ENCODE assay signal across 14 cellular contexts in genomic region chr13:99967498-99967883, GRCh38. TPM values are rescaled to one million over a fixed set of nuclear protein-coding genes. Genes with fewer than 3 reads are reported as not detected.
DNase-seq lines count a peak whose midpoint lies in the region; ATAC-seq and TF ChIP-seq lines count a peak whose summit lies in the region.
"Had no signal": no experiment of that assay in that cellular context is flagged by ENCODE, and none has a peak within 500 bp of the region (broad histone marks: within the 10 kb centered on the region; RNA-seq: fewer than 3 reads in every experiment).

No MANE protein-coding gene starts in this region.

- TSS peak; percentile 53 for BruUV-seq in Panc1 (replicated peaks; lab: Mats Ljungman, UMichigan)

- intact Hi-C loops in Panc1 (cut with micrococcal nuclease; ENCODE audit: unreplicated experiment): loop anchor here (5.0 kb wide), 2 partner anchors 50 to 310 kb away; no protein-coding TSS in a partner anchor

- H3K4me1 Mint-ChIP-seq in activated T-cell treated with anti-CD3 and anti-CD28 coated beads, Interleukin-2, amount 50 U/mL, for 4 hours (ENCODE audit: low read depth): peaks cover 18% of the 10 kb centered on the region
- peaks cover 9% of the 10 kb centered on the region for H3K4me1 Mint-ChIP-seq in glutamatergic neuron (ENCODE audit: low read depth, unreplicated experiment)
- peaks cover 13 to 32% of the 10 kb centered on the region in 2 donors for H3K4me1 Mint-ChIP-seq in stimulated activated naive B cell treated with anti-CD40 and anti-IgM and Interleukin-4, amounts not matched to agents 10 μg/mL and 1 μg/mL and 100 μg/mL, for 72 hours

- no peaks in the 10 kb centered on the region for H3K9me3 ChIP-seq in Panc1 (ENCODE audit: control insufficient read depth, insufficient read depth, low read depth, low read length)
- H3K9me3 ChIP-seq: sigmoid colon had no signal

- peak overlapping the region; percentile 59 to 69 for H3K4me3 ChIP-seq in Panc1 (ENCODE audit: low read depth in 2 of 2, low read length in 2 of 2)

- H3K36me3 ChIP-seq in Panc1 (ENCODE audit: control insufficient read depth, insufficient read depth, low read length): no peaks in the 10 kb centered on the region; the same call in 1 of the 2 replicates
- H3K36me3 ChIP-seq: BLaER1, sigmoid colon had no signal

- H3K27me3 Mint-ChIP-seq in activated T-cell treated with anti-CD3 and anti-CD28 coated beads, Interleukin-2, amount 50 U/mL, for 4 hours (ENCODE audit: low read depth): peaks cover 58% of the 10 kb centered on the region
- peaks cover 18% of the 10 kb centered on the region for H3K27me3 Mint-ChIP-seq in glutamatergic neuron (ENCODE audit: unreplicated experiment)
- H3K27me3 Mint-ChIP-seq in stimulated activated naive B cell treated with anti-CD40 and anti-IgM and Interleukin-4, amounts not matched to agents 10 μg/mL and 1 μg/mL and 100 μg/mL, for 72 hours: peaks cover 49 to 62% of the 10 kb centered on the region in 2 donors

- H3K4me3 Mint-ChIP-seq in activated T-cell treated with anti-CD3 and anti-CD28 coated beads, Interleukin-2, amount 50 U/mL, for 4 hours: peak overlapping the region; percentile 37
- peak overlapping the region; percentile 75 for H3K4me3 Mint-ChIP-seq in glutamatergic neuron (ENCODE audit: unreplicated experiment)
- H3K4me3 Mint-ChIP-seq in stimulated activated naive B cell treated with anti-CD40 and anti-IgM and Interleukin-4, amounts not matched to agents 10 μg/mL and 1 μg/mL and 100 μg/mL, for 72 hours: peak overlapping the region; percentile 1 to 18

- POLR2A ChIA-PET in Panc1 (lab: Charles Lee): no interaction called here

- peaks cover 24% of the 10 kb centered on the region for H3K4me1 ChIP-seq in Panc1 (ENCODE audit: control insufficient read depth, insufficient read depth, low read length)
- H3K4me1 ChIP-seq: BLaER1 had no signal

- CTCF ChIA-PET in Panc1 (lab: Charles Lee): no interaction called here

- H3K27me3 ChIP-seq in Panc1 (ENCODE audit: control insufficient read depth, insufficient read depth, low read length): no peaks in the 10 kb centered on the region

- peaks cover 7% of the 10 kb centered on the region for H3K9me3 Mint-ChIP-seq in activated T-cell treated with anti-CD3 and anti-CD28 coated beads, Interleukin-2, amount 50 U/mL, for 4 hours
- H3K9me3 Mint-ChIP-seq in glutamatergic neuron (ENCODE audit: unreplicated experiment): peaks cover 14% of the 10 kb centered on the region
- peaks cover 4% of the 10 kb centered on the region in 2 donors for H3K9me3 Mint-ChIP-seq in stimulated activated naive B cell treated with anti-CD40 and anti-IgM and Interleukin-4, amounts not matched to agents 10 μg/mL and 1 μg/mL and 100 μg/mL, for 72 hours

- no peak for DNase-seq in activated T-cell treated with anti-CD3 and anti-CD28 coated beads, Interleukin-2, amount 50 U/mL, for 4 hours
- DNase-seq in activated T-cell treated with anti-CD3 and anti-CD28 coated beads, Interleukin-2, amount 50 U/mL, for 1 hour: no peak
- no peak for DNase-seq in Panc1 (ENCODE audit: low read depth, low spot score)
- DNase-seq in glutamatergic neuron: no peak
- DNase-seq in stimulated activated naive B cell treated with anti-CD40 and anti-IgM and Interleukin-4, amounts not matched to agents 10 μg/mL and 1 μg/mL and 100 μg/mL, for 72 hours: no peak
- no peak for DNase-seq in NK-92 (lab: John Stamatoyannopoulos, UW; ENCODE audit: unreplicated experiment)
- no peak for DNase-seq in DMS53 (lab: John Stamatoyannopoulos, UW)
- DNase-seq: effector CD8-positive, alpha-beta T cell; NCI-H187; OCI-M1 had no signal

- TF ChIP-seq CTCF in Panc1 (IDR thresholded peaks at IDR 0.05): no peak
- no peak for TF ChIP-seq CTCF in glutamatergic neuron (IDR thresholded peaks at IDR 0.05; ENCODE audit: partially characterized antibody, unreplicated experiment)

- H3K27ac Mint-ChIP-seq in glutamatergic neuron (ENCODE audit: unreplicated experiment): peak overlapping the region; percentile 6
- H3K27ac Mint-ChIP-seq in stimulated activated naive B cell treated with anti-CD40 and anti-IgM and Interleukin-4, amounts not matched to agents 10 μg/mL and 1 μg/mL and 100 μg/mL, for 72 hours: peak overlapping the region; percentile 68

- H3K36me3 Mint-ChIP-seq in activated T-cell treated with anti-CD3 and anti-CD28 coated beads, Interleukin-2, amount 50 U/mL, for 4 hours (ENCODE audit: insufficient read depth): peaks cover 2% of the 10 kb centered on the region
- H3K36me3 Mint-ChIP-seq in glutamatergic neuron (ENCODE audit: unreplicated experiment): no peaks in the 10 kb centered on the region
- peaks cover 9 to 10% of the 10 kb centered on the region in 2 donors for H3K36me3 Mint-ChIP-seq in stimulated activated naive B cell treated with anti-CD40 and anti-IgM and Interleukin-4, amounts not matched to agents 10 μg/mL and 1 μg/mL and 100 μg/mL, for 72 hours

- ATAC-seq in activated T-cell treated with anti-CD3 and anti-CD28 coated beads, Interleukin-2, amount 50 U/mL, for 4 hours: no peak
- ATAC-seq in Panc1 (no peak), HG03159 (IDR thresholded peaks at IDR 0.05; ENCODE audit: unreplicated experiment) (no peak)
- ATAC-seq in stimulated activated naive B cell treated with anti-CD40 and anti-IgM and Interleukin-4, amounts not matched to agents 10 μg/mL and 1 μg/mL and 100 μg/mL, for 72 hours (replicated peaks): no peak

- in situ Hi-C loops in Panc1 (cut with HindIII; ENCODE audit: low pct_unique_long_range_greater_than_20kb, low sequenced_read_pairs): no loop called here

- H3K27ac ChIP-seq in Panc1 (ENCODE audit: low read length): peak overlapping the region; percentile 95
- H3K27ac ChIP-seq: BLaER1, sigmoid colon had no signal

RNA-seq across cellular contexts. Expression of gene ZIC5, which starts 4.1 kb away (rescaled TPM):
- not detected for total RNA-seq in activated T-cell treated with anti-CD3 and anti-CD28 coated beads, Interleukin-2, amount 50 U/mL, for 4 hours
- 5.2 TPM for total RNA-seq in Panc1 (2021; ENCODE audit: unreplicated experiment)
- polyA plus RNA-seq in Panc1 (2012; ENCODE audit: insufficient read length): 2.8 TPM
- 0.47 TPM for total RNA-seq in glutamatergic neuron (ENCODE audit: unreplicated experiment)
- total RNA-seq: sigmoid colon, ureter had no signal
- polyA plus RNA-seq: sigmoid colon had no signal

RNA-seq across cellular contexts. Expression of gene ZIC2, which starts 14.1 kb away (rescaled TPM):
- under 1 TPM in 2 of 3 donors, not detected in 1; 0.13 to 0.21 TPM for total RNA-seq in activated T-cell treated with anti-CD3 and anti-CD28 coated beads, Interleukin-2, amount 50 U/mL, for 4 hours
- total RNA-seq in Panc1 (2021; ENCODE audit: unreplicated experiment) (54.5 TPM), glutamatergic neuron (ENCODE audit: unreplicated experiment) (21.9 TPM)
- 43.4 TPM for polyA plus RNA-seq in Panc1 (2012; ENCODE audit: insufficient read length)
- total RNA-seq: sigmoid colon, ureter had no signal

Comparison
In these comparisons a context has a peak if more than half of its experiments do, and no peak if none do; other contexts are left out.
1. H3K4me3 Mint-ChIP-seq: peak in every context shown above with its lines; median percentile 75 in glutamatergic neuron; 37 in activated T-cell treated with anti-CD3 and anti-CD28 coated beads, Interleukin-2, amount 50 U/mL, for 4 hours; 10 in stimulated activated naive B cell treated with anti-CD40 and anti-IgM and Interleukin-4, amounts not matched to agents 10 μg/mL and 1 μg/mL and 100 μg/mL, for 72 hours.
2. RNA of gene ZIC2, which starts 14.1 kb away (total RNA-seq): 54.5 TPM in Panc1 (single experiment) and 21.9 TPM in glutamatergic neuron (single experiment); 0.13 to 0.21 TPM in activated T-cell treated with anti-CD3 and anti-CD28 coated beads, Interleukin-2, amount 50 U/mL, for 4 hours; every median in the first group is over 10 times any median in the second.